Comparison of ENCODE assay signal across 18 cellular contexts in the genomic region with DNA sequence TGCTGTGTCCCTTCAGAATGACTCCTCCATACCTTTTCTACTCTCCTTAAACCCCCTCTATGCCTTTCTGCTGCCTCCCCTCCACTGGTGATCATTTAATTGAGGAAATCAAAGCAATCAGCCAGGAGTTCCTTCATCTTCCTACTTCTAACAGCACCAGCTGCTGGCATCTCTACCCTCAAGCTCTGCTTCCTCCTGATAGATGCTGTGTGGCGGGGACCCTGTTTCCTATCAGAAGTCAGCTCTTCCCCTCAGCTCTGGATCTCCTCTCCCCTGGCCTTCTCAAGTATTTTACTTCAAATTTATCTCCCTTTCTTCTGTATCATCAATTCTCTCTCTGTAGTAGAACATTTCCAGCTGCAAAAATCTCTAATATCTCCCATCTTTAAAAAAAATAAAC.
DNase-seq lines count a peak whose midpoint lies in the region; ATAC-seq and TF ChIP-seq lines count a peak whose summit lies in the region.
"Had no signal": no experiment of that assay in that cellular context is flagged by ENCODE, and none has a peak within 500 bp of the region (broad histone marks: within the 10 kb centered on the region; RNA-seq: fewer than 3 reads in every experiment).

No MANE protein-coding gene starts in this region.

- peaks cover 19% of the 10 kb centered on the region for H3K4me1 ChIP-seq in Karpas-422 (ENCODE audit: low read length)
- H3K4me1 ChIP-seq in stomach: peaks cover 0 to 5% (median 0%) of the 10 kb centered on the region in 4 donors
- H3K4me1 ChIP-seq: psoas muscle, uterus had no signal

- no peak for TF ChIP-seq POLR2A in stomach (IDR thresholded peaks at IDR 0.05)

- no peak overlapping the region for H3K4me3 Mint-ChIP-seq in activated CD4-positive, alpha-beta T cell treated with anti-CD3 and anti-CD28 coated beads, Interleukin-2, amount 10 ng/mL, durations not matched to agents 7 days and 5 days
- no peak overlapping the region for H3K4me3 Mint-ChIP-seq in central memory CD8-positive, alpha-beta T cell
- no peak overlapping the region for H3K4me3 Mint-ChIP-seq in stimulated activated memory B cell treated with anti-CD40 and anti-IgM and Interleukin-4, amounts not matched to agents 10 μg/mL and 1 μg/mL and 100 μg/mL, for 72 hours
- H3K4me3 Mint-ChIP-seq: nephron progenitor cell had no signal

- H2AFZ ChIP-seq in Karpas-422 (ENCODE audit: low read length): no peak overlapping the region

- H3K27me3 Mint-ChIP-seq in activated CD4-positive, alpha-beta T cell treated with anti-CD3 and anti-CD28 coated beads, Interleukin-2, amount 10 ng/mL, durations not matched to agents 7 days and 5 days: no peaks in the 10 kb centered on the region
- H3K27me3 Mint-ChIP-seq in central memory CD8-positive, alpha-beta T cell: no peaks in the 10 kb centered on the region
- no peaks in the 10 kb centered on the region for H3K27me3 Mint-ChIP-seq in stimulated activated memory B cell treated with anti-CD40 and anti-IgM and Interleukin-4, amounts not matched to agents 10 μg/mL and 1 μg/mL and 100 μg/mL, for 72 hours

- 56 to 84% (median 79%) methylated on average over 1 of the region's 1 CpG for WGBS in stomach, 5 donors

- peak overlapping the region; percentile 64 for H3K27ac Mint-ChIP-seq in activated CD4-positive, alpha-beta T cell treated with anti-CD3 and anti-CD28 coated beads, Interleukin-2, amount 10 ng/mL, durations not matched to agents 7 days and 5 days
- H3K27ac Mint-ChIP-seq in central memory CD8-positive, alpha-beta T cell (ENCODE audit: low read depth): peak overlapping the region; percentile 54
- peak overlapping the region; percentile 20 for H3K27ac Mint-ChIP-seq in stimulated activated memory B cell treated with anti-CD40 and anti-IgM and Interleukin-4, amounts not matched to agents 10 μg/mL and 1 μg/mL and 100 μg/mL, for 72 hours
- H3K27ac Mint-ChIP-seq: nephron progenitor cell had no signal

- no peak for DNase-seq in activated CD4-positive, alpha-beta T cell treated with anti-CD3 and anti-CD28 coated beads, Interleukin-2, amount 10 ng/mL, durations not matched to agents 7 days and 5 days
- no peak for DNase-seq in activated CD4-positive, alpha-beta T cell treated with anti-CD3 and anti-CD28 coated beads for 48 hours
- DNase-seq in Karpas-422 (no peak), stomach (no peak)
- DNase-seq in central memory CD8-positive, alpha-beta T cell (ENCODE audit: low spot score in 2 of 2): no peak
- DNase-seq in activated effector memory CD4-positive, alpha-beta T cell treated with Interleukin-2 at 50 U/mL for 16 hours: no peak
- DNase-seq: foreskin melanocyte; hypothalamus; NCI-H1105; NCI-H524; nephron progenitor cell; psoas muscle; small intestine; stimulated activated CD4-positive, alpha-beta T cell treated with anti-CD3 and anti-CD28 coated beads, Interleukin-4, amount 100 ng/mL, for 1 hour; uterus; WERI-Rb-1 had no signal

- CTCF ChIA-PET in activated CD4-positive, alpha-beta T cell treated with anti-CD3 and anti-CD28 coated beads, Interleukin-2, amount 10 ng/mL, durations not matched to agents 7 days and 5 days (lab: Charles Lee): no interaction called here

- H3K4me3 ChIP-seq in Karpas-422 (ENCODE audit: low read length) (no peak overlapping the region), stomach (no peak overlapping the region)
- H3K4me3 ChIP-seq: psoas muscle, uterus had no signal

- H3K9me3 ChIP-seq in Karpas-422 (ENCODE audit: low read length) (no peaks in the 10 kb centered on the region), stomach (no peaks in the 10 kb centered on the region)
- H3K9me3 ChIP-seq: psoas muscle, uterus had no signal

- no peaks in the 10 kb centered on the region for H3K27me3 ChIP-seq in Karpas-422 (ENCODE audit: low read length)
- H3K27me3 ChIP-seq in stomach: no peaks in the 10 kb centered on the region
- H3K27me3 ChIP-seq: uterus had no signal

- peaks cover 24% of the 10 kb centered on the region for H3K4me1 Mint-ChIP-seq in activated CD4-positive, alpha-beta T cell treated with anti-CD3 and anti-CD28 coated beads, Interleukin-2, amount 10 ng/mL, durations not matched to agents 7 days and 5 days
- H3K4me1 Mint-ChIP-seq in central memory CD8-positive, alpha-beta T cell: peaks cover 22% of the 10 kb centered on the region
- peaks cover 26% of the 10 kb centered on the region for H3K4me1 Mint-ChIP-seq in stimulated activated memory B cell treated with anti-CD40 and anti-IgM and Interleukin-4, amounts not matched to agents 10 μg/mL and 1 μg/mL and 100 μg/mL, for 72 hours
- H3K4me1 Mint-ChIP-seq: nephron progenitor cell had no signal

- TF ChIP-seq CTCF in stomach (IDR thresholded peaks at IDR 0.05): no peak

- intact Hi-C loops in stomach (cut with DNase I; ENCODE audit: low total_unique reads): no loop called here

- H3K4me2 ChIP-seq in Karpas-422 (ENCODE audit: low read depth, low read length, poor library complexity, severe bottlenecking): no peak overlapping the region

- no peak for ATAC-seq in central memory CD8-positive, alpha-beta T cell (replicated peaks; ENCODE audit: extremely low read depth, poor library complexity, severe bottlenecking)
- no peak for ATAC-seq in stimulated activated memory B cell treated with anti-CD40 and anti-IgM and Interleukin-4, amounts not matched to agents 10 μg/mL and 1 μg/mL and 100 μg/mL, for 72 hours
- no peak for ATAC-seq in GM21786 (IDR thresholded peaks at IDR 0.05; ENCODE audit: unreplicated experiment)
- ATAC-seq: psoas muscle had no signal

- peaks cover 18% of the 10 kb centered on the region for H3K36me3 Mint-ChIP-seq in activated CD4-positive, alpha-beta T cell treated with anti-CD3 and anti-CD28 coated beads, Interleukin-2, amount 10 ng/mL, durations not matched to agents 7 days and 5 days (ENCODE audit: low read depth)
- peaks cover 3% of the 10 kb centered on the region for H3K36me3 Mint-ChIP-seq in central memory CD8-positive, alpha-beta T cell (ENCODE audit: insufficient read depth)
- peaks cover 6% of the 10 kb centered on the region for H3K36me3 Mint-ChIP-seq in stimulated activated memory B cell treated with anti-CD40 and anti-IgM and Interleukin-4, amounts not matched to agents 10 μg/mL and 1 μg/mL and 100 μg/mL, for 72 hours

- H3K79me2 ChIP-seq in Karpas-422 (ENCODE audit: low read length): peaks cover 39% of the 10 kb centered on the region

- POLR2A ChIA-PET in activated CD4-positive, alpha-beta T cell treated with anti-CD3 and anti-CD28 coated beads, Interleukin-2, amount 10 ng/mL, durations not matched to agents 7 days and 5 days (lab: Charles Lee): no interaction called here

- no peaks in the 10 kb centered on the region for H3K9me2 ChIP-seq in Karpas-422 (replicated peaks; ENCODE audit: insufficient read depth, low read length)

- no peaks in the 10 kb centered on the region for H4K20me1 ChIP-seq in Karpas-422 (ENCODE audit: insufficient read depth, low read depth, low read length)

- H3K9ac ChIP-seq in Karpas-422 (ENCODE audit: low read length): no peak overlapping the region

- H3K27ac ChIP-seq in Karpas-422 (ENCODE audit: low read length): 0 out of 2 replicates have a peak overlapping the region, but pooled peaks have one; percentile 18
- no peak overlapping the region for H3K27ac ChIP-seq in stomach
- H3K27ac ChIP-seq: psoas muscle, uterus, WERI-Rb-1 had no signal

- no peaks in the 10 kb centered on the region for H3K9me3 Mint-ChIP-seq in activated CD4-positive, alpha-beta T cell treated with anti-CD3 and anti-CD28 coated beads, Interleukin-2, amount 10 ng/mL, durations not matched to agents 7 days and 5 days
- no peaks in the 10 kb centered on the region for H3K9me3 Mint-ChIP-seq in central memory CD8-positive, alpha-beta T cell
- H3K9me3 Mint-ChIP-seq in stimulated activated memory B cell treated with anti-CD40 and anti-IgM and Interleukin-4, amounts not matched to agents 10 μg/mL and 1 μg/mL and 100 μg/mL, for 72 hours: no peaks in the 10 kb centered on the region
- H3K9me3 Mint-ChIP-seq: nephron progenitor cell had no signal

- TF ChIP-seq EP300 in stomach (IDR thresholded peaks at IDR 0.05): no peak

- H3K36me3 ChIP-seq in Karpas-422 (ENCODE audit: insufficient read depth, low read length) (no peaks in the 10 kb centered on the region), stomach (no peaks in the 10 kb centered on the region)
- H3K36me3 ChIP-seq: uterus, WERI-Rb-1 had no signal
